8 cellular contexts compared by ENCODE assay signal in the genomic region with DNA sequence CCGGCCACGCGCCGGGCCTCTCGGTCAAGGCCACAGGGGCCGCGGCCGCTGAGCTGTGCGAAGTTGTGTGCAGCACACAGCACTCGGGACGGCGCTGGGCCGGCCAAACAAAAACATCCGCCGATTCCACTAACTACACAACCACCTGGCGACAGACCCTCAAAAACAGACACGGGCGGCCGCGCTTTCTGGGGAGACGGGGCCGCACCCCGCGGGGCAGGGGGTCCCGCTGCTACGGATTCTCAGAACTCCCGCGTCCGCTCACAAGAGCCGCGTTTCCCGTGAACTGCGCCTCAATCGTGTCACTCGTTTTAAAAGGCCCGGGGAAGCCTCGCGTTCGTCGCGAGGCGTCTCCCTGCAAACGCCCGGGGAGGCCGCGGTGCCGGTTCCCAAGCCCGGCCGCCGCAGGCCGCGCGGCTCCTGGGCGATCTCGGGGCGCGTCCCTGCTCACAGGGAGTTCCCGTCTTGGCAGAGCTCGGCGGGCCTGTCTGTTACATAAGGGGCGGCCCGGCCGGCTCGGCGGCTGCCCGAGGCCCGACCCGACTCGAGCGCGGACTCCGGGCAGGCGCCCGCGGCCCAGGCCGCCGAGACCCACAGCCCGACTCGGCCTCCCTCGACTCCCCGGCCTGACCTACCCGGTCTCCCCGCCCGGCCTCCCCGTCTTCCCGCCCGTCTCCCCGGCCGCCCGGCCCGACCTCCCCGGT. TPM values are rescaled to one million over a fixed set of nuclear protein-coding genes. Genes with fewer than 3 reads are reported as not detected.
DNase-seq lines count a peak whose midpoint lies in the region; ATAC-seq and TF ChIP-seq lines count a peak whose summit lies in the region.

No MANE protein-coding gene starts in this region.

- 0 to 1% methylated on average over 70 to 92 of the region's 92 CpGs for WGBS in heart right ventricle, 2 donors
- WGBS in prostate gland: 0% methylated on average over 61 of the region's 92 CpGs

- H3K27ac ChIP-seq in KOPT-K1 (ENCODE audit: low read depth, low read length, poor library complexity, severe bottlenecking): peak overlapping the region; percentile 76
- H3K27ac ChIP-seq in heart right ventricle: peak overlapping the region; percentile 24 to 91 (median 86)
- H3K27ac ChIP-seq in prostate gland: peak overlapping the region; percentile 65 to 84

- peaks cover 7% of the 10 kb centered on the region for H3K36me3 Mint-ChIP-seq in activated naive CD8-positive, alpha-beta T cell

- intact Hi-C loops in heart right ventricle (cut with DNase I): loop anchor here in 1 of 10 donors (2.0 kb wide), 1 partner anchor 26 kb away; a partner anchor contains a TSS
- intact Hi-C loops in prostate gland (cut with DNase I): no loop called here

- peak; percentile 50 to 73 (median 56) for ATAC-seq in heart right ventricle

- peak overlapping the region; percentile 83 for H3K27ac Mint-ChIP-seq in activated naive CD8-positive, alpha-beta T cell

- H3K9me3 Mint-ChIP-seq in activated naive CD8-positive, alpha-beta T cell (ENCODE audit: low read depth): no peaks in the 10 kb centered on the region

- peaks cover 51% of the 10 kb centered on the region for H3K4me1 Mint-ChIP-seq in activated naive CD8-positive, alpha-beta T cell (ENCODE audit: low read depth)

- H3K4me1 ChIP-seq in heart right ventricle (peaks cover 9 to 49% (median 38%) of the 10 kb centered on the region in 9 donors), prostate gland (replicated peaks) (peaks cover 5% of the 10 kb centered on the region)

- H3K27me3 ChIP-seq in GM06990 (replicated peaks; ENCODE audit: control insufficient read depth, insufficient read depth, low read length): no peaks in the 10 kb centered on the region
- H3K27me3 ChIP-seq in heart right ventricle: no peaks in the 10 kb centered on the region
- H3K27me3 ChIP-seq in prostate gland (replicated peaks; ENCODE audit: insufficient read depth): no peaks in the 10 kb centered on the region

- H3K4me3 Mint-ChIP-seq in activated naive CD8-positive, alpha-beta T cell: peak overlapping the region; percentile 92

- DNase-seq in GM06990 (ENCODE audit: extremely low read depth, insufficient read length) (peak; percentile 55), heart right ventricle (peak; percentile 36 to 59), prostate gland (ENCODE audit: low spot score) (peak; percentile 33), islet precursor cell (no peak), NCI-H526 treated with DMSO at 0.1 percent for 48 hours (lab: John Stamatoyannopoulos, UW) (no peak), NCI-H1694 (lab: John Stamatoyannopoulos, UW) (no peak)

- H3K36me3 ChIP-seq in GM06990 (ENCODE audit: control insufficient read depth, insufficient read depth, low read length) (peaks cover 13% of the 10 kb centered on the region), KOPT-K1 (ENCODE audit: insufficient read depth, low read length) (peaks cover 40% of the 10 kb centered on the region), heart right ventricle (peaks cover 3 to 34% (median 22%) of the 10 kb centered on the region in 9 donors), prostate gland (peaks cover 0 to 7% of the 10 kb centered on the region in 2 donors)

- TF ChIP-seq CTCF in GM06990 (IDR thresholded peaks at IDR 0.05; ENCODE audit: insufficient read depth, low read length, poor library complexity, severe bottlenecking) (no peak), heart right ventricle (IDR thresholded peaks at IDR 0.05) (peak in 1 of 9 donors; percentile 5), prostate gland (IDR thresholded peaks at IDR 0.05) (no peak)

- TF ChIP-seq POLR2A in prostate gland (IDR thresholded peaks at IDR 0.05): no peak

- H3K9me3 ChIP-seq in KOPT-K1 (ENCODE audit: insufficient read depth, low read length, poor library complexity, severe bottlenecking) (no peaks in the 10 kb centered on the region), heart right ventricle (peaks cover 0 to 7% (median 0%) of the 10 kb centered on the region in 11 donors), prostate gland (no peaks in the 10 kb centered on the region)

- peak overlapping the region; percentile 87 for H3K4me3 ChIP-seq in GM06990 (replicated peaks; ENCODE audit: low read depth, low read length)
- H3K4me3 ChIP-seq in heart right ventricle: peak overlapping the region; percentile 42 to 90 (median 78)
- H3K4me3 ChIP-seq in prostate gland: peak overlapping the region; percentile 75 to 79

- H3K27me3 Mint-ChIP-seq in activated naive CD8-positive, alpha-beta T cell: no peaks in the 10 kb centered on the region

RNA-seq across cellular contexts. Expression of a gene that starts 0.9 kb away (rescaled TPM):
- total RNA-seq in heart right ventricle (10 to 100 TPM; 14.6 to 23.2 (median 16.9) TPM), prostate gland (10 to 100 TPM; 40.3 to 74.2 TPM)
- 10 to 100 TPM in 1 of 2 donors, 1 to 10 TPM in 1; 8.2 to 22.9 TPM for polyA plus RNA-seq in heart right ventricle

RNA-seq across cellular contexts. Expression of a gene that starts 26.9 kb away (rescaled TPM):
- total RNA-seq in heart right ventricle (1 to 10 TPM; 3.5 to 5.9 (median 4.4) TPM), prostate gland (10 to 100 TPM; 10.4 to 11.2 TPM)
- polyA plus RNA-seq in heart right ventricle: 1 to 10 TPM; 2.6 to 3.2 TPM

Comparison
In these comparisons a context has a peak if more than half of its experiments do, and no peak if none do; other contexts are left out.
1. DNase-seq: peak in GM06990 (single experiment), heart right ventricle (2 of 2) and prostate gland (single experiment); none in islet precursor cell (single experiment), NCI-H526 treated with DMSO at 0.1 percent for 48 hours (single experiment) and NCI-H1694 (single experiment).
2. Peak in every context shown above with its lines, with median percentiles within 50 percentile points of each other: H3K4me3 ChIP-seq and H3K27ac ChIP-seq.